In the genomic region with DNA sequence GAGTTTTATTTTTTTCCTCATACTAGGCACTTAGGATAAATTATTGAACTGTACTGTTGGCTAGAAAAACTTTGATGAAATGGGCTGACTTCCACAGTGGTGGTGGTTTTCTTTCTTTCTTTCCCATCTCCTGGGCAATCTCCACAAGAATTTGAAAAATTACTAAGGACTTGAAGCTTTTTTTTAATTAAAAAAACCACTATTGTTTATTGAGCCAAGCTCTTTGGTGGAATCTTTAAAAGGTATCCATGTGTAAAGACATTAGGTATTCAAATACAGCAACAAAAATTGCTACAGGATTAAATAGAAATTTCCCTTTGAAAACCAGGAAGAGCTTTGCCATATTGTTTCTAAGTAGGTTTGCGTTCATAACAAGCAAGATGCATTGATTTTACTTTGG, we compare ENCODE assay signal across 13 cellular contexts. TPM values are rescaled to one million over a fixed set of nuclear protein-coding genes. Genes with fewer than 3 reads are reported as not detected.
DNase-seq lines count a peak whose midpoint lies in the region; ATAC-seq and TF ChIP-seq lines count a peak whose summit lies in the region.
"Had no signal": no experiment of that assay in that cellular context is flagged by ENCODE, and none has a peak within 500 bp of the region (broad histone marks: within the 10 kb centered on the region; RNA-seq: fewer than 3 reads in every experiment).

No MANE protein-coding gene starts in this region.

- no peak for TF ChIP-seq CTCF in Panc1 (IDR thresholded peaks at IDR 0.05)
- no peak for TF ChIP-seq CTCF in astrocyte of the spinal cord (IDR thresholded peaks at IDR 0.05; ENCODE audit: low read depth, low read length)
- no peak for TF ChIP-seq CTCF in nephron (IDR thresholded peaks at IDR 0.05; ENCODE audit: unreplicated experiment in 3 of 3)
- no peak for TF ChIP-seq CTCF in type B pancreatic cell (conservative IDR thresholded peaks at IDR 0.05)

- DNase-seq in GM03348 (ENCODE audit: low spot score) (peak; percentile 20), Panc1 (ENCODE audit: low read depth, low spot score) (no peak), astrocyte of the spinal cord (ENCODE audit: low read depth, low spot score) (peak; percentile 50), nucleus accumbens (lab: John Stamatoyannopoulos, UW) (no peak), type B pancreatic cell (ENCODE audit: extremely low spot score, unreplicated experiment) (no peak), NCI-H82 treated with DMSO at 0.1 percent for 48 hours (lab: John Stamatoyannopoulos, UW; ENCODE audit: unreplicated experiment) (no peak)
- DNase-seq: C1 segment of cervical spinal cord, DMS153, H7, NCI-H1436 treated with DMSO at 0.1 percent for 48 hours, NCI-H2081, NCI-H524 had no signal

- no peaks in the 10 kb centered on the region for H3K9me3 ChIP-seq in Panc1 (ENCODE audit: control insufficient read depth, insufficient read depth, low read depth, low read length)

- CTCF ChIA-PET in Panc1 (lab: Charles Lee): no interaction called here

- POLR2A ChIA-PET in Panc1 (lab: Charles Lee): interaction anchor here (0.7 kb wide), 1 partner anchor 45 kb away, joined by 3 read pairs; no protein-coding TSS in a partner anchor

- H3K4me1 Mint-ChIP-seq in nephron (peaks cover 38% of the 10 kb centered on the region), type B pancreatic cell (ENCODE audit: unreplicated experiment) (peaks cover 22% of the 10 kb centered on the region)

- H3K4me3 Mint-ChIP-seq in nephron: no peak overlapping the region
- no peak overlapping the region for H3K4me3 Mint-ChIP-seq in type B pancreatic cell

- H3K4me3 ChIP-seq in Panc1 (ENCODE audit: low read depth in 2 of 2, low read length in 2 of 2): no peak overlapping the region
- no peak overlapping the region for H3K4me3 ChIP-seq in astrocyte of the spinal cord (ENCODE audit: low read depth, low read length)

- intact Hi-C loops in Panc1 (cut with micrococcal nuclease; ENCODE audit: unreplicated experiment): no loop called here

- no peak overlapping the region for H3K27ac ChIP-seq in Panc1 (ENCODE audit: low read length)

- ATAC-seq in Panc1: no peak

- H3K27ac Mint-ChIP-seq in nephron (peak overlapping the region; percentile 32 to 38 (median 38)), type B pancreatic cell (no peak overlapping the region)

- in situ Hi-C loops in Panc1 (cut with HindIII; ENCODE audit: low pct_unique_long_range_greater_than_20kb, low sequenced_read_pairs) (no loop called here), astrocyte of the spinal cord (cut with HindIII; ENCODE audit: low sequenced_read_pairs) (no loop called here)

- peaks cover 26% of the 10 kb centered on the region for H3K4me1 ChIP-seq in Panc1 (ENCODE audit: control insufficient read depth, insufficient read depth, low read length)

- no peaks in the 10 kb centered on the region for H3K27me3 Mint-ChIP-seq in nephron (ENCODE audit: low read depth)
- no peaks in the 10 kb centered on the region for H3K27me3 Mint-ChIP-seq in type B pancreatic cell

- H3K36me3 ChIP-seq in Panc1 (ENCODE audit: control insufficient read depth, insufficient read depth, low read length): no peaks in the 10 kb centered on the region

- BruUV-seq in Panc1 (replicated peaks; lab: Mats Ljungman, UMichigan): TSS peak; percentile 2

- H3K9me3 Mint-ChIP-seq in nephron (peaks cover under 1% of the 10 kb centered on the region), type B pancreatic cell (no peaks in the 10 kb centered on the region)

- no peaks in the 10 kb centered on the region for H3K27me3 ChIP-seq in Panc1 (ENCODE audit: control insufficient read depth, insufficient read depth, low read length)

- peaks cover 43% of the 10 kb centered on the region for H3K36me3 Mint-ChIP-seq in nephron (ENCODE audit: low read depth)
- peaks cover 16% of the 10 kb centered on the region for H3K36me3 Mint-ChIP-seq in type B pancreatic cell

RNA-seq across cellular contexts. Expression of a gene that starts 14.1 kb away (rescaled TPM):
- 172 TPM for total RNA-seq in Panc1 (2021; ENCODE audit: unreplicated experiment)
- polyA plus RNA-seq in Panc1 (2012; ENCODE audit: insufficient read length): 88.2 TPM
- total RNA-seq in type B pancreatic cell (ENCODE audit: low replicate concordance): 132 and 199 TPM in 2 replicates

RNA-seq across cellular contexts. Expression of a gene that starts 59.9 kb away (rescaled TPM):
- 43.2 TPM for total RNA-seq in Panc1 (2021; ENCODE audit: unreplicated experiment)
- 68.8 TPM for polyA plus RNA-seq in Panc1 (2012; ENCODE audit: insufficient read length)
- total RNA-seq in type B pancreatic cell (ENCODE audit: low replicate concordance): 12.1 and 32.9 TPM in 2 replicates

Comparison
In these comparisons a context has a peak if more than half of its experiments do, and no peak if none do; other contexts are left out.
1. DNase-seq: peak in GM03348 (single experiment) and astrocyte of the spinal cord (single experiment); none in Panc1 (single experiment), nucleus accumbens (0 of 56), type B pancreatic cell (single experiment) and NCI-H82 treated with DMSO at 0.1 percent for 48 hours (single experiment).